2 cellular contexts compared by ENCODE assay signal in the genomic region with DNA sequence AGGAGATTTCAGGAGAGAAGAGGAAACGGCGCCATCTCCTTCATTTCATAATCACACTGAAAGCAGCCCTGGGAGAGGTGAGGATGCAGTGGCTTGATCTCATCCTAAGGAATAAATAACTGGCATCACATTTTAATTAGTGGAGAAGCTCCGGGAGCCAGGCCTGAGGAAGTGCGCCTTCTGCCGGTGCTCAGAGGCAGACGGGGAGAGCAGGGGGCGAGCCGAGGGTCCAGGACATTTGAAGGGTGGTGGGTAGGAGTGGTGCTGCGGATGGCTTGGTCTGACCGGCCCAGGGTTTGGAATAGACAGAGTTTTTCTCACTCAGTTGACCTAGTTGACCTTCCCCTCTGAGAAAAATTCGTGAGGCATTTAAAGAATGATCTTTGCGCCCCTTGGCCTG.
TF ChIP-seq lines count a peak whose summit lies in the region.

No MANE protein-coding gene starts in this region.

TF ChIP-seq in GM23338, 12 proteins besides CTCF, POLR2A, EP300 and RAD21 (continued from another document):
- no peak for TF ChIP-seq REST (IDR thresholded peaks at IDR 0.05; ENCODE audit: unreplicated experiment)

TF ChIP-seq in IMR-90, 13 proteins besides CTCF, POLR2A, EP300 and RAD21 (continued from another document):
- TF ChIP-seq, protein P1, sequence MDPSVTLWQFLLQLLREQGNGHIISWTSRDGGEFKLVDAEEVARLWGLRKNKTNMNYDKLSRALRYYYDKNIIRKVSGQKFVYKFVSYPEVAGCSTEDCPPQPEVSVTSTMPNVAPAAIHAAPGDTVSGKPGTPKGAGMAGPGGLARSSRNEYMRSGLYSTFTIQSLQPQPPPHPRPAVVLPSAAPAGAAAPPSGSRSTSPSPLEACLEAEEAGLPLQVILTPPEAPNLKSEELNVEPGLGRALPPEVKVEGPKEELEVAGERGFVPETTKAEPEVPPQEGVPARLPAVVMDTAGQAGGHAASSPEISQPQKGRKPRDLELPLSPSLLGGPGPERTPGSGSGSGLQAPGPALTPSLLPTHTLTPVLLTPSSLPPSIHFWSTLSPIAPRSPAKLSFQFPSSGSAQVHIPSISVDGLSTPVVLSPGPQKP (IDR thresholded peaks at IDR 0.05; ENCODE audit: borderline replicate concordance, low read depth, low read length): no peak
- TF ChIP-seq NFE2L2 (IDR thresholded peaks at IDR 0.05; ENCODE audit: low read depth, low read length): no peak
- no peak for TF ChIP-seq CEBPB (IDR thresholded peaks at IDR 0.05; ENCODE audit: low read depth, low read length)
- TF ChIP-seq BHLHE40 (IDR thresholded peaks at IDR 0.05; ENCODE audit: low read depth, low read length): no peak
- no peak for TF ChIP-seq MAZ (IDR thresholded peaks at IDR 0.05; ENCODE audit: borderline replicate concordance, low read depth, low read length)
- TF ChIP-seq CHD1 (IDR thresholded peaks at IDR 0.05; ENCODE audit: low read depth, low read length): no peak
